Comparison of ENCODE assay signal across 33 cellular contexts in the genomic region with DNA sequence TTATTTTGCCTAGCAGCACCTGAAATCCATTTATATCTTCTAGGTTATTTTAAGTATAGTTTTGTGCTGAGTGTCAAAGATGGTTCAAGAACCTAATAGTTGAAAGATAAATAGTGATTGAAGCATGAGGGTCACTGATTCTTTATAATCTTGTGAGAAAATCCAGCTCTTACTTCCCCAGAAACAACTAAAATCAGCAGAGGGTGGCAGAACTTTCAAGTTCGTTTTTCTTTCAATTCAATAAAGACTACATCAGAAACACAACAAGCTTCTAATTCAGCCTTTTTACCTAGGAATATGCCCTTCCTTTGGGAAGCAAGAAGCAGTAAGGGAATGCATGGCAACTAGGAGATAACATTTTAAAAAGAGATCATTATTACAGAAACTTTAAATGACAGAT.
"Had no signal": no experiment of that assay in that cellular context is flagged by ENCODE, and none has a peak within 500 bp of the region (broad histone marks: within the 10 kb centered on the region; RNA-seq: fewer than 3 reads in every experiment).

No MANE protein-coding gene starts in this region.

- H3K9me3 ChIP-seq: adrenal gland, ascending aorta, body of pancreas, breast epithelium had no signal

- FAIRE-seq: astrocyte, bronchial epithelial cell had no signal

- DNase-seq: activated effector memory CD4-positive, alpha-beta T cell treated with anti-CD3 and anti-CD28 coated beads, Interleukin-2, amount 50 U/mL, for 16 hours; activated effector memory CD4-positive, alpha-beta T cell treated with Interleukin-2 at 50 U/mL for 16 hours; activated gamma-delta T cell; activated gamma-delta T cell treated with Interleukin-2 at 50 U/mL for 16 hours; activated naive CD4-positive, alpha-beta T cell; activated naive CD4-positive, alpha-beta T cell treated with anti-CD3 and anti-CD28 coated beads for 36 hours; activated naive CD4-positive, alpha-beta T cell treated with anti-CD3 and anti-CD28 coated beads, Interleukin-2, amount 10 ng/mL, durations not matched to agents 7 days and 5 days; activated naive CD4-positive, alpha-beta T cell treated with anti-CD3 and anti-CD28 coated beads, Interleukin-2, amount 50 U/mL, for 16 hours; activated naive CD4-positive, alpha-beta T cell treated with Interleukin-2 at 50 U/mL for 16 hours; activated naive CD8-positive, alpha-beta T cell treated with anti-CD3 and anti-CD28 coated beads for 36 hours; activated naive CD8-positive, alpha-beta T cell treated with anti-CD3 and anti-CD28 coated beads, Interleukin-2, amount 10 ng/mL, durations not matched to agents 7 days and 5 days; activated naive CD8-positive, alpha-beta T cell treated with anti-CD3 and anti-CD28 coated beads, Interleukin-2, amount 50 U/mL, for 24 hours; activated T-cell treated with anti-CD3 and anti-CD28 coated beads, Interleukin-2, amount 50 U/mL, for 24 hours; activated T-cell treated with anti-CD3 and anti-CD28 coated beads, Interleukin-2, amount 50 U/mL, for 4 hours; activated T-cell treated with anti-CD3 and anti-CD28 coated beads, Interleukin-2, amount 50 U/mL, for 48 hours; activated T-cell treated with anti-CD3 and anti-CD28 coated beads, Interleukin-2, amount 50 U/mL, for 72 hours; adrenal gland; amniotic stem cell; amygdala; anterior cingulate cortex; aorta; body of pancreas; brain microvascular endothelial cell; caudate nucleus; central memory CD4-positive, alpha-beta T cell; cerebellar nuclear complex had no signal

- H3K4me3 ChIP-seq: adrenal gland, ascending aorta, body of pancreas, breast epithelium, cardiac muscle cell had no signal

- ATAC-seq: activated naive CD4-positive, alpha-beta T cell treated with anti-CD3 and anti-CD28 coated beads, Interleukin-2, amount 50 U/mL, for 72 hours; activated naive CD8-positive, alpha-beta T cell treated with anti-CD3 and anti-CD28 coated beads, Interleukin-2, amount 50 U/mL, for 24 hours; activated T-cell treated with anti-CD3 and anti-CD28 coated beads, Interleukin-2, amount 50 U/mL, for 4 hours; activated T-cell treated with anti-CD3 and anti-CD28 coated beads, Interleukin-2, amount 50 U/mL, for 72 hours; activated T-helper 17 cell treated with anti-CD3 and anti-CD28 coated beads, Interleukin-2, amount 50 U/mL, for 72 hours; body of pancreas had no signal

- H3K4me1 ChIP-seq: adrenal gland, ascending aorta, body of pancreas, breast epithelium had no signal

- H3K27ac ChIP-seq: adrenal gland, ascending aorta, body of pancreas, brain microvascular endothelial cell, breast epithelium, cardiac muscle cell had no signal
